37 cellular contexts compared by ENCODE assay signal in the genomic region with DNA sequence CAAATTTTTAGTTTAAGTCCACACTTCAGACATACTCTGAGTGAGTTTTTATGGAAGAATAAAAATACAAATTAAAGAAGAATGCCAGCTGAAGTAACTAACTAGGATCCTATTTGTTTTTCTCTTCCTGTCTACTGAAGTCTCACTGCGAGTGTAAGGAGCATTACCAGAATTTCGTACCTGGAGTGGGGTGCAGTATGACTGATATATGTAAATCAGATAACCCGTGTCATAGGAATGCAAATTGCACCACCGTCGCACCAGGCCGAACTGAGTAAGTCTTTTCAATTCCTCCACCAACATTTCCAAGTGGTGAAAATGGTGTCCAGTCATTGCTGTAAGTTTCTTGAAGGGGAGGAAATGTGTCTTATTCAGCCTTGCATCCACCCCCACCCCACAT. TPM values are rescaled to one million over a fixed set of nuclear protein-coding genes. Genes with fewer than 3 reads are reported as not detected.
"Had no signal": no experiment of that assay in that cellular context is flagged by ENCODE, and none has a peak within 500 bp of the region (broad histone marks: within the 10 kb centered on the region; RNA-seq: fewer than 3 reads in every experiment).

No MANE protein-coding gene starts in this region.

- H3K4me3 ChIP-seq: MG63, PC-9, SJCRH30, SK-N-MC had no signal

- H3K27me3 ChIP-seq: MG63, SJCRH30 had no signal

- ATAC-seq: Panc1, Right ventricle myocardium inferior, SK-N-SH treated with all-trans-retinoic acid at 6 μM for 48 hours, T-cell had no signal

- H3K4me1 ChIP-seq: SJCRH30 had no signal

- FAIRE-seq: RCC 7860 had no signal

- DNase-seq: MG63, NCI-H1048, NCI-H1092 treated with DMSO at 0.1 percent for 48 hours, NCI-H1105 treated with DMSO at 0.1 percent for 48 hours, NCI-H1417, NCI-H1436, NCI-H146, NCI-H1694, NCI-H187, NCI-H1930, NCI-H2029 treated with DMSO at 0.1 percent for 48 hours, NCI-H2081 treated with DMSO at 0.1 percent for 48 hours, NCI-H2107, NCI-H2171, NCI-H226, NCI-H446 treated with DMSO at 0.1 percent for 48 hours, NCI-H510A, NCI-H524, NCI-H526, NCI-H69, NCI-H748 treated with DMSO at 0.1 percent for 48 hours, NCI-H82, PC-9, SHP77, SIG-M5, SJCRH30, T-cell had no signal

- H3K9me3 ChIP-seq: SJCRH30 had no signal

- H3K36me3 ChIP-seq: MG63, SJCRH30 had no signal

- H3K27ac ChIP-seq: PC-9, RWPE1, SJCRH30, SK-N-MC had no signal

- H3K4me2 ChIP-seq: PC-9 had no signal

- H2AFZ ChIP-seq: PC-9 had no signal

RNA-seq across cellular contexts. Expression of a gene that starts 52.9 kb away (rescaled TPM):
- total RNA-seq: M059J, OCI-LY7, PC-9, RPMI7951, SK-MEL-5, T-cell had no signal
